ENCODE assay signal across 22 cellular contexts in genomic region chrX:22690116-22690515, GRCh38.
A peak's percentile ranks its signal among the peaks of the same experiment; 100 is the strongest.
DNase-seq lines count a peak whose midpoint lies in the region; ATAC-seq, FAIRE-seq and TF ChIP-seq lines count a peak whose summit lies in the region.
"Had no signal": no experiment of that assay in that cellular context is flagged by ENCODE, and none has a peak within 500 bp of the region (broad histone marks: within the 10 kb centered on the region; RNA-seq: fewer than 3 reads in every experiment).

No MANE protein-coding gene starts in this region.

- H3K9me3 ChIP-seq in SK-N-SH (no peaks in the 10 kb centered on the region), osteoblast (ENCODE audit: low read depth, low read length) (no peaks in the 10 kb centered on the region), small intestine (ENCODE audit: control insufficient read depth, low read depth) (no peaks in the 10 kb centered on the region)
- H3K9me3 ChIP-seq: vagina had no signal

- WGBS in SK-N-SH (ENCODE audit: low lambda C conversion rate), result 4% methylated on average over 5 of the region's 5 CpGs
- WGBS in small intestine, 3 donors, result 57 to 66% (median 62%) methylated on average over 5 of the region's 5 CpGs

- peak in 1 of 2 experiments; percentile 18; a peak in 1 of 4 replicates for TF ChIP-seq EP300 in SK-N-SH (IDR thresholded peaks at IDR 0.05; ENCODE audit: borderline replicate concordance in 1 of 2, low read depth in 1 of 2, low read length in 1 of 2)

- H3F3A ChIP-seq in SK-N-SH (replicated peaks; ENCODE audit: insufficient read depth), result no peaks in the 10 kb centered on the region

- no peak for TF ChIP-seq RAD21 in SK-N-SH (IDR thresholded peaks at IDR 0.05; ENCODE audit: low read length)

- no peak overlapping the region for H2AFZ ChIP-seq in SK-N-SH (ENCODE audit: low read depth)
- H2AFZ ChIP-seq in osteoblast (ENCODE audit: low read length), result no peak overlapping the region

- CTCF ChIA-PET in SK-N-SH (lab: Yijun Ruan, JAX), result no interaction called here

- no peak overlapping the region for H3K27ac Mint-ChIP-seq in T-helper 2 cell treated with Interferon-gamma antibody and Interleukin-4, amounts not matched to agents 5 μg/mL and 100 μg/mL, for 36 hours
- H3K27ac Mint-ChIP-seq: activated CD4-positive, alpha-beta memory T cell treated with anti-CD3 and anti-CD28 coated beads for 36 hours had no signal

- H3K4me3 Mint-ChIP-seq in T-helper 2 cell treated with Interferon-gamma antibody and Interleukin-4, amounts not matched to agents 5 μg/mL and 100 μg/mL, for 36 hours, result no peak overlapping the region
- H3K4me3 Mint-ChIP-seq: activated CD4-positive, alpha-beta memory T cell treated with anti-CD3 and anti-CD28 coated beads for 36 hours; neural crest cell had no signal

- H3K4me3 ChIP-seq in SK-N-SH (ENCODE audit: low read depth in 2 of 2, low read length in 1 of 2), result no peak overlapping the region
- no peak overlapping the region for H3K4me3 ChIP-seq in osteoblast (ENCODE audit: insufficient read depth, low read length)
- H3K4me3 ChIP-seq in small intestine (ENCODE audit: low read depth in 1 of 2, low read length in 2 of 2), result no peak overlapping the region
- H3K4me3 ChIP-seq: GM12878, vagina had no signal

- no peak overlapping the region for H3K9ac ChIP-seq in SK-N-SH
- H3K9ac ChIP-seq: KMS-11 had no signal

- POLR2A ChIA-PET in SK-N-SH (lab: Yijun Ruan, JAX), result no interaction called here

- FAIRE-seq in small intestine (lab: Jason Lieb, UNC), result no peak
- FAIRE-seq: colon, D721Med, GM12878 had no signal

- H3K27me3 ChIP-seq in SK-N-SH (ENCODE audit: insufficient read depth), result no peaks in the 10 kb centered on the region
- H3K27me3 ChIP-seq in osteoblast (ENCODE audit: insufficient read depth, low read length), result no peaks in the 10 kb centered on the region
- no peaks in the 10 kb centered on the region for H3K27me3 ChIP-seq in small intestine (ENCODE audit: control insufficient read depth in 2 of 2, insufficient read depth in 2 of 2, low read length in 2 of 2)
- H3K27me3 ChIP-seq: vagina had no signal

- no peaks in the 10 kb centered on the region for H3K36me3 ChIP-seq in SK-N-SH (replicated peaks in 1 of 2; ENCODE audit: control insufficient read depth in 1 of 2, insufficient read depth in 2 of 2, low read length in 1 of 2)
- H3K36me3 ChIP-seq in osteoblast (ENCODE audit: insufficient read depth, low read length), result no peaks in the 10 kb centered on the region
- no peaks in the 10 kb centered on the region for H3K36me3 ChIP-seq in small intestine (ENCODE audit: control insufficient read depth in 2 of 2, insufficient read depth in 2 of 2, low read length in 2 of 2)
- H3K36me3 ChIP-seq: vagina, WERI-Rb-1 had no signal

- H3K4me1 ChIP-seq in SK-N-SH (ENCODE audit: control insufficient read depth in 1 of 2, insufficient read depth in 2 of 2, low read depth in 1 of 2, low read length in 1 of 2), result peaks cover 0 to 5% of the 10 kb centered on the region in 2 experiments; a peak in 1 of 4 replicates
- H3K4me1 ChIP-seq in osteoblast (ENCODE audit: insufficient read depth, low read length), result no peaks in the 10 kb centered on the region
- H3K4me1 ChIP-seq in small intestine (ENCODE audit: control insufficient read depth in 2 of 2, insufficient read depth in 1 of 2, low read depth in 1 of 2, low read length in 1 of 2), result no peaks in the 10 kb centered on the region
- H3K4me1 ChIP-seq: vagina had no signal

- H3K27me3 Mint-ChIP-seq in T-helper 2 cell treated with Interferon-gamma antibody and Interleukin-4, amounts not matched to agents 5 μg/mL and 100 μg/mL, for 36 hours (ENCODE audit: low read depth), result no peaks in the 10 kb centered on the region
- H3K27me3 Mint-ChIP-seq: activated CD4-positive, alpha-beta memory T cell treated with anti-CD3 and anti-CD28 coated beads for 36 hours had no signal

- no peaks in the 10 kb centered on the region for H3K9me3 Mint-ChIP-seq in T-helper 2 cell treated with Interferon-gamma antibody and Interleukin-4, amounts not matched to agents 5 μg/mL and 100 μg/mL, for 36 hours
- H3K9me3 Mint-ChIP-seq: activated CD4-positive, alpha-beta memory T cell treated with anti-CD3 and anti-CD28 coated beads for 36 hours; neural crest cell had no signal

- H3K36me3 Mint-ChIP-seq in T-helper 2 cell treated with Interferon-gamma antibody and Interleukin-4, amounts not matched to agents 5 μg/mL and 100 μg/mL, for 36 hours (ENCODE audit: low read depth), result no peaks in the 10 kb centered on the region
- H3K36me3 Mint-ChIP-seq: activated CD4-positive, alpha-beta memory T cell treated with anti-CD3 and anti-CD28 coated beads for 36 hours had no signal

- peak; percentile 21 for DNase-seq in SK-N-SH
- peak; percentile 60 for DNase-seq in NCI-H1105 treated with DMSO at 0.1 percent for 48 hours (lab: John Stamatoyannopoulos, UW)
- peak; percentile 53 for DNase-seq in fibroblast of peridontal ligament (ENCODE audit: extremely low read depth)
- DNase-seq in osteoblast (ENCODE audit: insufficient read length, low spot score, missing footprints), result peak; percentile 44
- no peak for DNase-seq in T-helper 2 cell treated with Interferon-gamma antibody and Interleukin-4, amounts not matched to agents 5 μg/mL and 100 μg/mL, for 36 hours (ENCODE audit: low spot score)
- no peak for DNase-seq in small intestine
- DNase-seq: activated CD4-positive, alpha-beta memory T cell treated with anti-CD3 and anti-CD28 coated beads for 36 hours; activated naive CD4-positive, alpha-beta T cell; left colon; NCI-H1092; NCI-H526 treated with DMSO at 0.1 percent for 48 hours; SIG-M5; WERI-Rb-1 had no signal

- H3K9me2 ChIP-seq in SK-N-SH, result no peaks in the 10 kb centered on the region

- H3K4me2 ChIP-seq in SK-N-SH, result 0 out of 2 replicates have a peak overlapping the region, but pooled peaks have one; percentile 15
- H3K4me2 ChIP-seq in osteoblast (ENCODE audit: insufficient read depth, low read length), result no peak overlapping the region
- H3K4me2 ChIP-seq: KMS-11 had no signal

- ATAC-seq in SK-N-SH treated with all-trans-retinoic acid at 6 μM for 48 hours, result no peak
- ATAC-seq in HG03108 (IDR thresholded peaks at IDR 0.05; ENCODE audit: unreplicated experiment), result no peak
- ATAC-seq: GM12878, left colon had no signal

- H3K79me2 ChIP-seq in SK-N-SH (ENCODE audit: insufficient read depth) (no peaks in the 10 kb centered on the region), osteoblast (ENCODE audit: insufficient read depth, low read length) (no peaks in the 10 kb centered on the region)

- no peak for TF ChIP-seq CTCF in SK-N-SH (IDR thresholded peaks at IDR 0.05)
- no peak for TF ChIP-seq CTCF in osteoblast (IDR thresholded peaks at IDR 0.05; ENCODE audit: extremely low read depth, low read depth, low read length)

- H4K20me1 ChIP-seq in SK-N-SH (ENCODE audit: insufficient read depth) (no peaks in the 10 kb centered on the region), osteoblast (ENCODE audit: insufficient read depth, low read length) (no peaks in the 10 kb centered on the region)

- peak overlapping the region in 1 of 2 experiments; percentile 67; a peak in 2 of 4 replicates for H3K27ac ChIP-seq in SK-N-SH (ENCODE audit: low read depth in 2 of 2, low read length in 1 of 2)
- H3K27ac ChIP-seq in osteoblast (ENCODE audit: low read depth, low read length), result no peak overlapping the region
- no peak overlapping the region for H3K27ac ChIP-seq in small intestine (ENCODE audit: low read depth in 1 of 2, low read length in 1 of 2)
- H3K27ac ChIP-seq: C4-2B, KMS-11, vagina, WERI-Rb-1 had no signal

- H3K4me1 Mint-ChIP-seq in T-helper 2 cell treated with Interferon-gamma antibody and Interleukin-4, amounts not matched to agents 5 μg/mL and 100 μg/mL, for 36 hours (ENCODE audit: low read depth), result no peaks in the 10 kb centered on the region
- H3K4me1 Mint-ChIP-seq: neural crest cell had no signal

TF ChIP-seq in SK-N-SH, 30 proteins besides CTCF, POLR2A, EP300 and RAD21:
- no peak for TF ChIP-seq YY1 (IDR thresholded peaks at IDR 0.05; ENCODE audit: low read depth)
- TF ChIP-seq GATA2 (CRISPR knock-in tag; IDR thresholded peaks at IDR 0.05), result peak; percentile 44; the same call in 1 of the 2 replicates
TF ChIP-seq in SK-N-SH: peak in this region for 1.

TF ChIP-seq in SK-N-SH treated with all-trans-retinoic acid at 6 μM for 48 hours, 23 proteins besides CTCF, POLR2A, EP300 and RAD21:
- no peak for TF ChIP-seq TCF4 (CRISPR knock-in tag; IDR thresholded peaks at IDR 0.05; ENCODE audit: borderline replicate concordance)
- TF ChIP-seq ISL1 (CRISPR knock-in tag; IDR thresholded peaks at IDR 0.05), result no peak
- TF ChIP-seq SNAI2 (CRISPR knock-in tag; IDR thresholded peaks at IDR 0.05), result no peak
- no peak for TF ChIP-seq ZNF565 (CRISPR knock-in tag; conservative IDR thresholded peaks at IDR 0.05; ENCODE audit: low read depth)
- TF ChIP-seq RARB (CRISPR knock-in tag; IDR thresholded peaks at IDR 0.05), result no peak
- TF ChIP-seq ZNF8 (CRISPR knock-in tag; IDR thresholded peaks at IDR 0.05), result no peak
- TF ChIP-seq CSDC2 (CRISPR knock-in tag; IDR thresholded peaks at IDR 0.05), result no peak
- no peak for TF ChIP-seq GLIS3 (CRISPR knock-in tag; IDR thresholded peaks at IDR 0.05)
- TF ChIP-seq POU6F1 (CRISPR knock-in tag; IDR thresholded peaks at IDR 0.05; ENCODE audit: borderline replicate concordance, low read depth), result no peak
TF ChIP-seq in SK-N-SH treated with all-trans-retinoic acid at 6 μM for 48 hours: peak in this region for 0.

Comparison
In these comparisons a context has a peak if more than half of its experiments do, and no peak if none do; other contexts are left out.
1. DNase-seq: peak in SK-N-SH (single experiment), NCI-H1105 treated with DMSO at 0.1 percent for 48 hours (single experiment), fibroblast of peridontal ligament (single experiment) and osteoblast (single experiment); none in T-helper 2 cell treated with Interferon-gamma antibody and Interleukin-4, amounts not matched to agents 5 μg/mL and 100 μg/mL, for 36 hours (single experiment) and small intestine (single experiment).